Comparison of ENCODE assay signal across 7 cellular contexts in genomic region chr16:3501412-3501761, GRCh38. TPM values are rescaled to one million over a fixed set of nuclear protein-coding genes. Genes with fewer than 3 reads are reported as not detected.
DNase-seq lines count a peak whose midpoint lies in the region; ATAC-seq and TF ChIP-seq lines count a peak whose summit lies in the region.
"Not testable (repeated sequence)": the region's sequence is repeated elsewhere in the genome, so short reads cannot be mapped to it uniquely, and the experiment has no call there.
"Had no signal": no experiment of that assay in that cellular context is flagged by ENCODE, and none has a peak within 500 bp of the region (broad histone marks: within the 10 kb centered on the region; RNA-seq: fewer than 3 reads in every experiment).

No MANE protein-coding gene starts in this region.

- H3K4me1 Mint-ChIP-seq in activated T-cell treated with anti-CD3 and anti-CD28 coated beads, Interleukin-2, amount 50 U/mL, for 24 hours (ENCODE audit: low read depth) = peaks cover 62% of the 10 kb centered on the region
- H3K4me1 Mint-ChIP-seq in effector memory CD8-positive, alpha-beta T cell (ENCODE audit: low read depth in 2 of 2) = peaks cover 32 to 40% of the 10 kb centered on the region in 2 donors

- DNase-seq in A673 (ENCODE audit: low spot score); Jurkat, Clone E6-1 (ENCODE audit: low read depth, low spot score); activated T-cell treated with anti-CD3 and anti-CD28 coated beads, Interleukin-2, amount 50 U/mL, for 24 hours; effector memory CD8-positive, alpha-beta T cell; left lung; psoas muscle: not testable (repeated sequence)

- H3K9me3 ChIP-seq in A673 (ENCODE audit: low read depth, low read length, poor library complexity, severe bottlenecking); left lung; psoas muscle: not testable (repeated sequence)

- intact Hi-C loops in A673 (cut with micrococcal nuclease; ENCODE audit: unreplicated experiment) = loop anchor here (2.0 to 10.0 kb wide), 2 partner anchors 237 to 313 kb away; partner anchors contain the start of gene OR1F1
- intact Hi-C loops in left lung (cut with DNase I) = not testable (repeated sequence)
- intact Hi-C loops in psoas muscle (cut with DNase I) = loop anchor here in 1 of 2 donors (2.0 to 5.0 kb wide), 3 partner anchors 101 to 219 kb away; partner anchors contain the start of genes TIGD7, ZNF174, ZNF263 and ZNF75A

- not testable (repeated sequence) for H3K27me3 ChIP-seq in A673 (replicated peaks; ENCODE audit: insufficient read depth, low read depth, low read length, poor library complexity); left lung; psoas muscle (ENCODE audit: insufficient read depth in 3 of 3, low read length in 2 of 3)

- H3K4me3 ChIP-seq in A673 (ENCODE audit: low read depth, low read length, poor library complexity, severe bottlenecking) (peak overlapping the region; percentile 96), left lung (peak overlapping the region; percentile 69 to 95), psoas muscle (peak overlapping the region; percentile 93)
- peak overlapping the region; percentile 83 for H3K4me3 ChIP-seq in Jurkat, Clone E6-1 (ENCODE audit: low read length)

- H3K27ac ChIP-seq in A673 (ENCODE audit: low read depth, low read length, poor library complexity, severe bottlenecking) (peak overlapping the region; percentile 60), left lung (peak overlapping the region; percentile 63 to 81), psoas muscle (peak overlapping the region; percentile 34)

- not testable (repeated sequence) for H3K9me3 Mint-ChIP-seq in activated T-cell treated with anti-CD3 and anti-CD28 coated beads, Interleukin-2, amount 50 U/mL, for 24 hours; effector memory CD8-positive, alpha-beta T cell

- H3K4me1 ChIP-seq in A673 (ENCODE audit: insufficient read depth, low read length, poor library complexity, severe bottlenecking); psoas muscle: not testable (repeated sequence)
- H3K4me1 ChIP-seq in left lung = peaks cover 8 to 23% of the 10 kb centered on the region in 2 donors

- not testable (repeated sequence) for TF ChIP-seq CTCF in A673 (conservative IDR thresholded peaks at IDR 0.05; ENCODE audit: low read depth, low read length); left lung (IDR thresholded peaks at IDR 0.05); psoas muscle (IDR thresholded peaks at IDR 0.05)

- BruUV-seq in A673 (replicated peaks; lab: Mats Ljungman, UMichigan) = not testable (repeated sequence)

- H3K4me3 Mint-ChIP-seq in activated T-cell treated with anti-CD3 and anti-CD28 coated beads, Interleukin-2, amount 50 U/mL, for 24 hours = peak overlapping the region; percentile 94
- peak overlapping the region; percentile 82 to 87 for H3K4me3 Mint-ChIP-seq in effector memory CD8-positive, alpha-beta T cell

- not testable (repeated sequence) for ATAC-seq in effector memory CD8-positive, alpha-beta T cell (replicated peaks)
- peak; percentile 2 for ATAC-seq in left lung
- ATAC-seq in psoas muscle = peak in 1 of 4 donors; percentile 12

- CTCF ChIA-PET in A673 (lab: Charles Lee) = not testable (repeated sequence)

- POLR2A ChIA-PET in A673 (lab: Charles Lee; ENCODE audit: low non-redundant PET) = interaction anchor here (0.7 kb wide), 1 partner anchor 234 kb away, joined by 3 read pairs; no protein-coding TSS in a partner anchor

- H3K27ac Mint-ChIP-seq in activated T-cell treated with anti-CD3 and anti-CD28 coated beads, Interleukin-2, amount 50 U/mL, for 24 hours = peak overlapping the region; percentile 94
- H3K27ac Mint-ChIP-seq in effector memory CD8-positive, alpha-beta T cell = peak overlapping the region; percentile 94 to 95

- H3K36me3 Mint-ChIP-seq in activated T-cell treated with anti-CD3 and anti-CD28 coated beads, Interleukin-2, amount 50 U/mL, for 24 hours (ENCODE audit: low read depth) = peaks cover 36% of the 10 kb centered on the region
- H3K36me3 Mint-ChIP-seq in effector memory CD8-positive, alpha-beta T cell (ENCODE audit: insufficient read depth) = peaks cover 41% of the 10 kb centered on the region

- not testable (repeated sequence) for H3K27me3 Mint-ChIP-seq in activated T-cell treated with anti-CD3 and anti-CD28 coated beads, Interleukin-2, amount 50 U/mL, for 24 hours; effector memory CD8-positive, alpha-beta T cell

- WGBS in psoas muscle, 3 donors = 8 to 11% (median 8%) methylated on average over 24 of the region's 24 CpGs

- not testable (repeated sequence) for H3K36me3 ChIP-seq in A673 (ENCODE audit: insufficient read depth, low read length, poor library complexity, severe bottlenecking); left lung
- H3K36me3 ChIP-seq in psoas muscle (ENCODE audit: insufficient read depth in 1 of 2, low read depth in 1 of 2) = peaks cover 0 to 18% of the 10 kb centered on the region in 2 donors

RNA-seq across cellular contexts. Expression of gene CLUAP1, which starts 0.6 kb away (rescaled TPM):
- total RNA-seq in A673 (2021) (22.6 and 36.5 TPM in 2 replicates), left lung (10 to 100 TPM; 21.6 to 27.3 TPM), psoas muscle (10 to 100 TPM; 16.7 to 19.5 (median 17.9) TPM)
- polyA plus RNA-seq in Jurkat, Clone E6-1 (2012; ENCODE audit: insufficient read depth, insufficient read length) = 22.1 TPM
- 10 to 100 TPM in 1 of 3 donors, 1 to 10 TPM in 2; 7.4 to 17.3 (median 8.2) TPM for polyA plus RNA-seq in psoas muscle

RNA-seq across cellular contexts. Expression of gene C16orf90, which starts 6.1 kb away (rescaled TPM):
- total RNA-seq in A673 (2021) (not detected in 2 replicates), left lung (not detected), psoas muscle (not detected)
- not detected for polyA plus RNA-seq in Jurkat, Clone E6-1 (2012; ENCODE audit: insufficient read depth, insufficient read length)
- not detected for polyA plus RNA-seq in psoas muscle
- total RNA-seq: dermis blood vessel endothelial cell had no signal

RNA-seq across cellular contexts. Expression of gene NAA60, which starts 57.9 kb away (rescaled TPM):
- total RNA-seq in A673 (2021) = 39.4 and 40.7 TPM in 2 replicates
- polyA plus RNA-seq in Jurkat, Clone E6-1 (2012; ENCODE audit: insufficient read depth, insufficient read length) = 38.6 TPM
- total RNA-seq in left lung = 10 to 100 TPM; 47.8 to 49.4 TPM
- total RNA-seq in psoas muscle = 10 to 100 TPM; 17.9 to 20.1 (median 19.0) TPM
- 10 to 100 TPM; 20.9 to 29.3 (median 23.4) TPM for polyA plus RNA-seq in psoas muscle

RNA-seq across cellular contexts. Expression of gene ZNF597, which starts 58.1 kb away (rescaled TPM):
- total RNA-seq in A673 (2021) (2.4 and 2.8 TPM in 2 replicates), left lung (1 to 10 TPM; 3.2 to 4.1 TPM), psoas muscle (1 to 10 TPM in 3 of 4 donors, under 1 TPM in 1; 0.79 to 1.3 (median 1.2) TPM)
- 1.4 TPM for polyA plus RNA-seq in Jurkat, Clone E6-1 (2012; ENCODE audit: insufficient read depth, insufficient read length)
- 1 to 10 TPM in 1 of 3 donors, under 1 TPM in 2; 0.63 to 1.7 (median 0.98) TPM for polyA plus RNA-seq in psoas muscle
